ENCODE assay signal across 20 cellular contexts in the genomic region with DNA sequence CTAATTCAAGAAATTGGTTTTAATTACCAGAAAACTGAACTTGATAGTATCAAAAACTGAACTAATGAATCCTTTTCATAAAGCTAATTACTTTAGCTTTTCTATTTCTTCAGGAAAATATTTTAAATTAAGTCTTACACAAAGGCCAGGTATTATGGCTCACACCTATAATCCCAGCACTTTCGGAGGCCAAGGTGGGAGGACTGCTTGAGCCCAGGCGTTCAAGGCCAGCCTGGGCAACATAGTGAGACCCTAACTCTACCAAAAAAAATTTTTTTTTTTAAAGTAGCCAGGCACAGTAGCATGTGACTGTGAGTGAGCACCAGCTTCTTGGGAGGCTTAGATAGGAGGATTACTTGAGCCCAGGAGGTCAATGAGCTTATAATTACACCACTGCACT. TPM values are rescaled to one million over a fixed set of nuclear protein-coding genes. Genes with fewer than 3 reads are reported as not detected.
DNase-seq lines count a peak whose midpoint lies in the region; ATAC-seq and TF ChIP-seq lines count a peak whose summit lies in the region.
"Had no signal": no experiment of that assay in that cellular context is flagged by ENCODE, and none has a peak within 500 bp of the region (broad histone marks: within the 10 kb centered on the region; RNA-seq: fewer than 3 reads in every experiment).

No MANE protein-coding gene starts in this region.

- peak overlapping the region; percentile 31 for H3K27ac ChIP-seq in CD4-positive, alpha-beta memory T cell (ENCODE audit: low read depth, low read length)
- peak overlapping the region; percentile 22 for H3K27ac ChIP-seq in skeletal muscle tissue (ENCODE audit: low read depth, low read length)

- CTCF ChIA-PET in activated CD8-positive, alpha-beta T cell treated with anti-CD3 and anti-CD28 coated beads for 36 hours (lab: Charles Lee): interaction anchor here (0.6 to 2.8 kb wide), 6 partner anchors 9 to 62 kb away, joined by 3 to 12 read pairs (median 6); partner anchors contain the start of gene MRPL1
- CTCF ChIA-PET in activated CD8-positive, alpha-beta T cell treated with anti-CD3 and anti-CD28 coated beads, Interleukin-2, amount 10 ng/mL, durations not matched to agents 7 days and 5 days (lab: Charles Lee): interaction anchor here (1.2 to 3.0 kb wide), 7 partner anchors 10 to 71 kb away, joined by 4 to 22 read pairs (median 6); partner anchors contain the start of genes CNOT6L and MRPL1
- CTCF ChIA-PET in CD4-positive, alpha-beta memory T cell (lab: Charles Lee; ENCODE audit: partially characterized antibody): interaction anchor here (0.6 to 3.5 kb wide), 8 partner anchors 15 to 62 kb away, joined by 3 to 26 read pairs (median 4); partner anchors contain the start of gene MRPL1

- peaks cover 9% of the 10 kb centered on the region for H3K9me3 Mint-ChIP-seq in activated CD8-positive, alpha-beta T cell treated with anti-CD3 and anti-CD28 coated beads for 36 hours
- peaks cover 14% of the 10 kb centered on the region for H3K9me3 Mint-ChIP-seq in activated CD8-positive, alpha-beta T cell treated with anti-CD3 and anti-CD28 coated beads, Interleukin-2, amount 10 ng/mL, durations not matched to agents 7 days and 5 days (ENCODE audit: insufficient read depth)
- peaks cover 0 to 4% (median 0%) of the 10 kb centered on the region in 8 donors for H3K9me3 Mint-ChIP-seq in CD4-positive, alpha-beta memory T cell
- peaks cover 5% of the 10 kb centered on the region for H3K9me3 Mint-ChIP-seq in central memory CD8-positive, alpha-beta T cell

- H3K4me1 ChIP-seq in CD4-positive, alpha-beta memory T cell (ENCODE audit: insufficient read depth, low read length): peaks cover 94% of the 10 kb centered on the region
- H3K4me1 ChIP-seq in skeletal muscle tissue (ENCODE audit: control insufficient read depth in 3 of 3, insufficient read depth in 3 of 3, low read length in 3 of 3): peaks cover 8 to 19% (median 18%) of the 10 kb centered on the region in 3 donors

- intact Hi-C loops in activated CD8-positive, alpha-beta T cell treated with anti-CD3 and anti-CD28 coated beads for 36 hours (cut with micrococcal nuclease): loop anchor here (5.0 kb wide), 1 partner anchor 63 kb away; no protein-coding TSS in a partner anchor
- intact Hi-C loops in CD4-positive, alpha-beta memory T cell (cut with micrococcal nuclease): loop anchor here (10.0 kb wide), 1 partner anchor 635 kb away; no protein-coding TSS in a partner anchor

- no peaks in the 10 kb centered on the region for H3K27me3 Mint-ChIP-seq in activated CD8-positive, alpha-beta T cell treated with anti-CD3 and anti-CD28 coated beads for 36 hours
- H3K27me3 Mint-ChIP-seq in activated CD8-positive, alpha-beta T cell treated with anti-CD3 and anti-CD28 coated beads, Interleukin-2, amount 10 ng/mL, durations not matched to agents 7 days and 5 days (ENCODE audit: low read depth): no peaks in the 10 kb centered on the region
- H3K27me3 Mint-ChIP-seq in CD4-positive, alpha-beta memory T cell: no peaks in the 10 kb centered on the region
- H3K27me3 Mint-ChIP-seq in central memory CD8-positive, alpha-beta T cell: no peaks in the 10 kb centered on the region
- H3K27me3 Mint-ChIP-seq: stimulated activated naive B cell treated with anti-CD40 and anti-IgM and Interleukin-4, amounts not matched to agents 10 μg/mL and 1 μg/mL and 100 μg/mL, for 72 hours had no signal

- no peaks in the 10 kb centered on the region for H3K36me3 ChIP-seq in CD4-positive, alpha-beta memory T cell (ENCODE audit: insufficient read depth, low read length)
- no peaks in the 10 kb centered on the region for H3K36me3 ChIP-seq in skeletal muscle tissue (ENCODE audit: control insufficient read depth in 3 of 3, insufficient read depth in 3 of 3, low read length in 3 of 3)
- H3K36me3 ChIP-seq: breast epithelium had no signal

- H3K9ac ChIP-seq in skeletal muscle tissue (ENCODE audit: low read depth in 1 of 3, low read length in 3 of 3): no peak overlapping the region

- no peak for DNase-seq in activated CD8-positive, alpha-beta T cell treated with anti-CD3 and anti-CD28 coated beads for 36 hours
- no peak for DNase-seq in activated CD8-positive, alpha-beta T cell treated with anti-CD3 and anti-CD28 coated beads, Interleukin-2, amount 10 ng/mL, durations not matched to agents 7 days and 5 days
- DNase-seq in CD4-positive, alpha-beta memory T cell: no peak
- DNase-seq in central memory CD8-positive, alpha-beta T cell (ENCODE audit: low spot score in 2 of 2): no peak
- no peak for DNase-seq in stimulated activated naive CD4-positive, alpha-beta T cell (lab: John Stamatoyannopoulos, UW)
- no peak for DNase-seq in cortex of kidney (lab: John Stamatoyannopoulos, UW)
- DNase-seq: activated CD4-positive, CD25-positive, alpha-beta regulatory T cell treated with anti-CD3 and anti-CD28 coated beads, Interleukin-2, amount 50 U/mL, for 72 hours; EL; head of caudate nucleus; midbrain; MV-4-11; NCI-H2171 treated with DMSO at 0.1 percent for 48 hours; NCI-H69; posterior cingulate gyrus; stimulated activated CD4-positive, alpha-beta T cell treated with anti-CD3 and anti-CD28 coated beads, Interleukin-1b, Interleukin-23, amount 100 ng/mL, for 48 hours; stimulated activated naive B cell treated with anti-CD40 and anti-IgM and Interleukin-4, amounts not matched to agents 10 μg/mL and 1 μg/mL and 100 μg/mL, for 72 hours had no signal

- peaks cover 72% of the 10 kb centered on the region for H3K4me1 Mint-ChIP-seq in activated CD8-positive, alpha-beta T cell treated with anti-CD3 and anti-CD28 coated beads for 36 hours (ENCODE audit: low read depth)
- peaks cover 64% of the 10 kb centered on the region for H3K4me1 Mint-ChIP-seq in activated CD8-positive, alpha-beta T cell treated with anti-CD3 and anti-CD28 coated beads, Interleukin-2, amount 10 ng/mL, durations not matched to agents 7 days and 5 days (ENCODE audit: low read depth)
- H3K4me1 Mint-ChIP-seq in CD4-positive, alpha-beta memory T cell: peaks cover 47 to 92% (median 68%) of the 10 kb centered on the region in 4 donors
- peaks cover 78% of the 10 kb centered on the region for H3K4me1 Mint-ChIP-seq in central memory CD8-positive, alpha-beta T cell

- no peak for ATAC-seq in activated CD8-positive, alpha-beta T cell treated with anti-CD3 and anti-CD28 coated beads for 36 hours
- ATAC-seq in activated CD8-positive, alpha-beta T cell treated with anti-CD3 and anti-CD28 coated beads, Interleukin-2, amount 10 ng/mL, durations not matched to agents 7 days and 5 days: no peak
- ATAC-seq in central memory CD8-positive, alpha-beta T cell (replicated peaks; ENCODE audit: extremely low read depth, poor library complexity, severe bottlenecking): no peak
- ATAC-seq in HG03342 (IDR thresholded peaks at IDR 0.05; ENCODE audit: unreplicated experiment): no peak
- ATAC-seq: stimulated activated naive B cell treated with anti-CD40 and anti-IgM and Interleukin-4, amounts not matched to agents 10 μg/mL and 1 μg/mL and 100 μg/mL, for 72 hours had no signal

- H3K4me3 Mint-ChIP-seq in activated CD8-positive, alpha-beta T cell treated with anti-CD3 and anti-CD28 coated beads for 36 hours: no peak overlapping the region
- H3K4me3 Mint-ChIP-seq in activated CD8-positive, alpha-beta T cell treated with anti-CD3 and anti-CD28 coated beads, Interleukin-2, amount 10 ng/mL, durations not matched to agents 7 days and 5 days: no peak overlapping the region
- H3K4me3 Mint-ChIP-seq in CD4-positive, alpha-beta memory T cell: peak overlapping the region in 5 of 8 donors; percentile 6 to 41 (median 37)
- no peak overlapping the region for H3K4me3 Mint-ChIP-seq in central memory CD8-positive, alpha-beta T cell

- POLR2A ChIA-PET in activated CD8-positive, alpha-beta T cell treated with anti-CD3 and anti-CD28 coated beads for 36 hours (lab: Charles Lee): interaction anchor here (0.8 to 2.6 kb wide), 9 partner anchors 13 to 62 kb away, joined by 3 to 19 read pairs (median 4); partner anchors contain the start of gene MRPL1
- POLR2A ChIA-PET in activated CD8-positive, alpha-beta T cell treated with anti-CD3 and anti-CD28 coated beads, Interleukin-2, amount 10 ng/mL, durations not matched to agents 7 days and 5 days (lab: Charles Lee): interaction anchor here (0.6 to 3.8 kb wide), 10 partner anchors 10 to 68 kb away, joined by 3 to 49 read pairs (median 8); partner anchors contain the start of genes CNOT6L and MRPL1
- POLR2A ChIA-PET in CD4-positive, alpha-beta memory T cell (lab: Charles Lee; ENCODE audit: partially characterized antibody): interaction anchor here (0.8 to 4.5 kb wide), 6 partner anchors 12 to 62 kb away, joined by 4 to 83 read pairs (median 8); partner anchors contain the start of genes CNOT6L and MRPL1

- H3K36me3 Mint-ChIP-seq in activated CD8-positive, alpha-beta T cell treated with anti-CD3 and anti-CD28 coated beads for 36 hours (ENCODE audit: low read depth): peaks cover 43% of the 10 kb centered on the region
- H3K36me3 Mint-ChIP-seq in activated CD8-positive, alpha-beta T cell treated with anti-CD3 and anti-CD28 coated beads, Interleukin-2, amount 10 ng/mL, durations not matched to agents 7 days and 5 days (ENCODE audit: low read depth): peaks cover 50% of the 10 kb centered on the region
- H3K36me3 Mint-ChIP-seq in CD4-positive, alpha-beta memory T cell: peaks cover 20 to 30% of the 10 kb centered on the region in 2 donors
- peaks cover 39% of the 10 kb centered on the region for H3K36me3 Mint-ChIP-seq in central memory CD8-positive, alpha-beta T cell (ENCODE audit: insufficient read depth)

- peak overlapping the region; percentile 84 for H3K27ac Mint-ChIP-seq in activated CD8-positive, alpha-beta T cell treated with anti-CD3 and anti-CD28 coated beads for 36 hours
- H3K27ac Mint-ChIP-seq in activated CD8-positive, alpha-beta T cell treated with anti-CD3 and anti-CD28 coated beads, Interleukin-2, amount 10 ng/mL, durations not matched to agents 7 days and 5 days: no peak overlapping the region
- peak overlapping the region in 3 of 7 donors; percentile 13 to 87 (median 59) for H3K27ac Mint-ChIP-seq in CD4-positive, alpha-beta memory T cell
- H3K27ac Mint-ChIP-seq in central memory CD8-positive, alpha-beta T cell (ENCODE audit: low read depth): peak overlapping the region; percentile 82

- no peaks in the 10 kb centered on the region for H3K27me3 ChIP-seq in CD4-positive, alpha-beta memory T cell (ENCODE audit: insufficient read depth, low read length)
- H3K27me3 ChIP-seq in skeletal muscle tissue (ENCODE audit: control insufficient read depth in 3 of 3, insufficient read depth in 3 of 3, low read length in 3 of 3): no peaks in the 10 kb centered on the region
- H3K27me3 ChIP-seq: breast epithelium, tibial nerve had no signal

- no peaks in the 10 kb centered on the region for H3K9me3 ChIP-seq in CD4-positive, alpha-beta memory T cell (ENCODE audit: control insufficient read depth in 1 of 2, low read length in 2 of 2)
- H3K9me3 ChIP-seq in skeletal muscle tissue (ENCODE audit: control insufficient read depth in 3 of 3, low read length in 3 of 3): no peaks in the 10 kb centered on the region
- H3K9me3 ChIP-seq: breast epithelium, tibial nerve had no signal

- H3K4me3 ChIP-seq in CD4-positive, alpha-beta memory T cell (ENCODE audit: low read length in 2 of 2): no peak overlapping the region
- no peak overlapping the region for H3K4me3 ChIP-seq in skeletal muscle tissue (ENCODE audit: low read length in 3 of 3)
- H3K4me3 ChIP-seq: breast epithelium, tibial nerve had no signal

- TF ChIP-seq CTCF in activated CD8-positive, alpha-beta T cell treated with anti-CD3 and anti-CD28 coated beads for 36 hours (IDR thresholded peaks at IDR 0.05): no peak

RNA-seq across cellular contexts. Expression of gene CNOT6L, which starts 19.1 kb away (rescaled TPM):
- 100 to 1,000 TPM; 109 to 118 TPM for total RNA-seq in activated CD8-positive, alpha-beta T cell treated with anti-CD3 and anti-CD28 coated beads for 36 hours
- 100 to 1,000 TPM; 107 to 108 TPM for total RNA-seq in activated CD8-positive, alpha-beta T cell treated with anti-CD3 and anti-CD28 coated beads, Interleukin-2, amount 10 ng/mL, durations not matched to agents 7 days and 5 days
- total RNA-seq in CD4-positive, alpha-beta memory T cell: 100 to 1,000 TPM; 207 to 225 TPM
- polyA plus RNA-seq in CD4-positive, alpha-beta memory T cell: 10 to 100 TPM; 34.3 to 44.9 TPM
- total RNA-seq in skeletal muscle tissue: 31.3 TPM

Comparison
In these comparisons a context has a peak if more than half of its experiments do, and no peak if none do; other contexts are left out.
1. H3K4me3 Mint-ChIP-seq: peak in CD4-positive, alpha-beta memory T cell (5 of 8); none in activated CD8-positive, alpha-beta T cell treated with anti-CD3 and anti-CD28 coated beads for 36 hours (single experiment), activated CD8-positive, alpha-beta T cell treated with anti-CD3 and anti-CD28 coated beads, Interleukin-2, amount 10 ng/mL, durations not matched to agents 7 days and 5 days (single experiment) and central memory CD8-positive, alpha-beta T cell (single experiment).